ENCODE assay signal across 1 cellular context in genomic region chr3:127785711-127786265, GRCh38.
TF ChIP-seq lines count a peak whose summit lies in the region.

No MANE protein-coding gene starts in this region.

TF ChIP-seq in HepG2, 621 proteins besides CTCF, POLR2A, EP300 and RAD21 (continued from another document):
- TF ChIP-seq MLLT10 (CRISPR knock-in tag; IDR thresholded peaks at IDR 0.05): no peak
- TF ChIP-seq GATA4 (IDR thresholded peaks at IDR 0.05; ENCODE audit: borderline replicate concordance, low read depth): no peak
- no peak for TF ChIP-seq MNT (IDR thresholded peaks at IDR 0.05)
- no peak for TF ChIP-seq ZSCAN22 (CRISPR knock-in tag; IDR thresholded peaks at IDR 0.05)
- no peak for TF ChIP-seq ZNF530 (CRISPR knock-in tag; IDR thresholded peaks at IDR 0.05; ENCODE audit: low read depth)
- TF ChIP-seq ZNF577 (CRISPR knock-in tag; IDR thresholded peaks at IDR 0.05; ENCODE audit: borderline replicate concordance, low read depth): no peak
- TF ChIP-seq POLR2AphosphoS2 (IDR thresholded peaks at IDR 0.05; ENCODE audit: low read depth, low read length): no peak
